23 cellular contexts compared by ENCODE assay signal in genomic region chr2:20960003-20960402, GRCh38.
"Had no signal": no experiment of that assay in that cellular context is flagged by ENCODE, and none has a peak within 500 bp of the region (broad histone marks: within the 10 kb centered on the region; RNA-seq: fewer than 3 reads in every experiment).

No MANE protein-coding gene starts in this region.

- H3K36me3 ChIP-seq: left lung, lower lobe of right lung, neural progenitor cell, ovary, spleen, tibial nerve, uterus had no signal

- DNase-seq: kidney glomerular epithelial cell; left cardiac atrium; left lung; lower lobe of right lung; mammary epithelial cell; mesendoderm; naive B cell; natural killer cell; nephron progenitor cell; ovary; retina; right cardiac atrium; small intestine; spleen; stimulated activated CD4-positive, alpha-beta T cell treated with anti-CD3 and anti-CD28 coated beads, Interleukin-4, amount 100 ng/mL, for 24 hours; stimulated activated naive CD4-positive, alpha-beta T cell; stimulated activated naive CD8-positive, alpha-beta T cell treated with anti-CD3 and anti-CD28 coated beads, Interleukin-15, amount 100 ng/mL, for 72 hours; substantia nigra; uterus had no signal

- H2AFZ ChIP-seq: hepatocyte, neural progenitor cell had no signal

- H3K27ac ChIP-seq: hepatocyte, left lung, lower lobe of right lung, neural progenitor cell, ovary, spleen, tibial nerve, uterus had no signal

- H3K4me1 ChIP-seq: left lung, lower lobe of right lung, neural progenitor cell, spleen, uterus had no signal

- H3K4me2 ChIP-seq: hepatocyte, neural progenitor cell had no signal

- ATAC-seq: left cardiac atrium, left lung, lower lobe of right lung, natural killer cell, right cardiac atrium, sciatic nerve had no signal

- H3K9ac ChIP-seq: neural progenitor cell had no signal

- H3K27me3 ChIP-seq: ovary, tibial nerve, uterus had no signal

- H3K4me3 ChIP-seq: hepatocyte, left lung, lower lobe of right lung, neural progenitor cell, ovary, spleen, tibial nerve, uterus had no signal

- H3K9me3 ChIP-seq: left lung, lower lobe of right lung, ovary, spleen, tibial nerve, uterus had no signal

- H3K79me2 ChIP-seq: hepatocyte had no signal
